ENCODE assay signal across 20 cellular contexts in genomic region chr13:90171649-90172048, GRCh38.
"Had no signal": no experiment of that assay in that cellular context is flagged by ENCODE, and none has a peak within 500 bp of the region (broad histone marks: within the 10 kb centered on the region; RNA-seq: fewer than 3 reads in every experiment).

No MANE protein-coding gene starts in this region.

- H3K4me1 Mint-ChIP-seq: activated naive CD8-positive, alpha-beta T cell treated with anti-CD3 and anti-CD28 coated beads, Interleukin-2, amount 50 U/mL, for 24 hours; endodermal cell had no signal

- H3K27ac Mint-ChIP-seq: activated naive CD8-positive, alpha-beta T cell treated with anti-CD3 and anti-CD28 coated beads, Interleukin-2, amount 50 U/mL, for 24 hours; endodermal cell; natural killer cell treated with Interleukin-12 subunit alpha and Interleukin-12 subunit beta and Interleukin-15 and Interleukin-18, amount 100 ng/mL, for 72 hours; stimulated activated naive CD8-positive, alpha-beta T cell treated with anti-CD3 and anti-CD28 coated beads, Interleukin-15, Interleukin-2, amounts not matched to agents 100 ng/mL and 50 ng/mL, for 24 hours had no signal

- H3K4me3 Mint-ChIP-seq: activated naive CD8-positive, alpha-beta T cell treated with anti-CD3 and anti-CD28 coated beads, Interleukin-2, amount 50 U/mL, for 24 hours; endodermal cell; natural killer cell treated with Interleukin-12 subunit alpha and Interleukin-12 subunit beta and Interleukin-15 and Interleukin-18, amount 100 ng/mL, for 72 hours; stimulated activated naive CD8-positive, alpha-beta T cell treated with anti-CD3 and anti-CD28 coated beads, Interleukin-15, Interleukin-2, amounts not matched to agents 100 ng/mL and 50 ng/mL, for 24 hours had no signal

- DNase-seq: activated CD4-positive, alpha-beta T cell treated with anti-CD3 and anti-CD28 coated beads, Interleukin-2, amount 50 U/mL, for 1 hour; activated CD8-positive, alpha-beta memory T cell treated with anti-CD3 and anti-CD28 coated beads for 24 hours; activated naive CD4-positive, alpha-beta T cell treated with Interleukin-2 at 50 U/mL for 16 hours; activated naive CD8-positive, alpha-beta T cell treated with anti-CD3 and anti-CD28 coated beads, Interleukin-2, amount 50 U/mL, for 24 hours; dorsolateral prefrontal cortex; endodermal cell; erythroblast; foreskin fibroblast; head of caudate nucleus; kidney glomerular epithelial cell; left ventricle myocardium superior; mesenchymal stem cell; nucleus accumbens; trophoblast cell had no signal

- H3K27me3 Mint-ChIP-seq: activated naive CD8-positive, alpha-beta T cell treated with anti-CD3 and anti-CD28 coated beads, Interleukin-2, amount 50 U/mL, for 24 hours; natural killer cell treated with Interleukin-12 subunit alpha and Interleukin-12 subunit beta and Interleukin-15 and Interleukin-18, amount 100 ng/mL, for 72 hours; stimulated activated naive CD8-positive, alpha-beta T cell treated with anti-CD3 and anti-CD28 coated beads, Interleukin-15, Interleukin-2, amounts not matched to agents 100 ng/mL and 50 ng/mL, for 24 hours had no signal

- H3K9me3 Mint-ChIP-seq: endodermal cell had no signal

- H3K4me3 ChIP-seq: cardiac muscle cell, dorsolateral prefrontal cortex, right atrium auricular region, smooth muscle cell, suprapubic skin had no signal

- ATAC-seq: activated naive CD8-positive, alpha-beta T cell treated with anti-CD3 and anti-CD28 coated beads, Interleukin-2, amount 50 U/mL, for 24 hours; left ventricle myocardium superior; natural killer cell treated with Interleukin-12 subunit alpha and Interleukin-12 subunit beta and Interleukin-15 and Interleukin-18, amount 100 ng/mL, for 72 hours had no signal
